13 cellular contexts compared by ENCODE assay signal in genomic region chr1:209527993-209528392, GRCh38. TPM values are rescaled to one million over a fixed set of nuclear protein-coding genes. Genes with fewer than 3 reads are reported as not detected.
DNase-seq lines count a peak whose midpoint lies in the region; ATAC-seq and TF ChIP-seq lines count a peak whose summit lies in the region.
"Had no signal": no experiment of that assay in that cellular context is flagged by ENCODE, and none has a peak within 500 bp of the region (broad histone marks: within the 10 kb centered on the region; RNA-seq: fewer than 3 reads in every experiment).

No MANE protein-coding gene starts in this region.

- no peak for ATAC-seq in stimulated activated memory B cell treated with anti-CD40 and anti-IgM and Interleukin-4, amounts not matched to agents 10 μg/mL and 1 μg/mL and 100 μg/mL, for 72 hours

- H3K9me3 ChIP-seq in mesodermal cell (ENCODE audit: control insufficient read depth, low read length), result no peaks in the 10 kb centered on the region
- H3K9me3 ChIP-seq: ascending aorta, SJSA1 had no signal

- no peaks in the 10 kb centered on the region for H3K9me3 Mint-ChIP-seq in stimulated activated memory B cell treated with anti-CD40 and anti-IgM and Interleukin-4, amounts not matched to agents 10 μg/mL and 1 μg/mL and 100 μg/mL, for 72 hours
- H3K9me3 Mint-ChIP-seq: activated B cell treated with CpG ODN at 0.5 μM for 24 hours; activated T-cell treated with anti-CD3 and anti-CD28 coated beads, Interleukin-2, amount 50 U/mL, for 24 hours had no signal

- peaks cover 13% of the 10 kb centered on the region for H3K4me1 ChIP-seq in mesodermal cell (ENCODE audit: control insufficient read depth, insufficient read depth, low read length, poor library complexity, severe bottlenecking)
- H3K4me1 ChIP-seq: ascending aorta, SJSA1 had no signal

- no peak for TF ChIP-seq CTCF in choroid plexus epithelial cell (conservative IDR thresholded peaks at IDR 0.05; ENCODE audit: low read depth, low read length)

- H3K27ac ChIP-seq in mesodermal cell (ENCODE audit: low read depth, low read length, severe bottlenecking), result peak overlapping the region; percentile 25
- H3K27ac ChIP-seq: ascending aorta, SJSA1 had no signal

- H3K27ac Mint-ChIP-seq in stimulated activated memory B cell treated with anti-CD40 and anti-IgM and Interleukin-4, amounts not matched to agents 10 μg/mL and 1 μg/mL and 100 μg/mL, for 72 hours, result no peak overlapping the region
- H3K27ac Mint-ChIP-seq: activated B cell treated with CpG ODN at 0.5 μM for 24 hours; activated T-cell treated with anti-CD3 and anti-CD28 coated beads, Interleukin-2, amount 50 U/mL, for 24 hours had no signal

- H3K36me3 Mint-ChIP-seq in stimulated activated memory B cell treated with anti-CD40 and anti-IgM and Interleukin-4, amounts not matched to agents 10 μg/mL and 1 μg/mL and 100 μg/mL, for 72 hours, result no peaks in the 10 kb centered on the region

- no CpG with 5 or more reads among the region's 4 CpGs for WGBS in mesodermal cell (ENCODE audit: insufficient coverage in 2 of 2), 2 experiments

- no peaks in the 10 kb centered on the region for H3K4me1 Mint-ChIP-seq in stimulated activated memory B cell treated with anti-CD40 and anti-IgM and Interleukin-4, amounts not matched to agents 10 μg/mL and 1 μg/mL and 100 μg/mL, for 72 hours
- H3K4me1 Mint-ChIP-seq: activated B cell treated with CpG ODN at 0.5 μM for 24 hours had no signal

- H3K4me3 ChIP-seq in choroid plexus epithelial cell (ENCODE audit: low read depth, low read length) (no peak overlapping the region), mesodermal cell (ENCODE audit: extremely low read depth, insufficient read depth, low read length, poor library complexity, severe bottlenecking) (no peak overlapping the region)
- H3K4me3 ChIP-seq: ascending aorta, SJSA1 had no signal

- peak; percentile 88 for DNase-seq in COLO668 (lab: John Stamatoyannopoulos, UW; ENCODE audit: unreplicated experiment)
- DNase-seq in NCI-H1417 treated with DMSO at 0.1 percent for 48 hours (lab: John Stamatoyannopoulos, UW), result peak; percentile 25
- DNase-seq in choroid plexus epithelial cell (ENCODE audit: low read depth), result peak; percentile 28
- no peak for DNase-seq in dedifferentiated amniotic fluid mesenchymal stem cell (ENCODE audit: extremely low spot score)
- DNase-seq in stimulated activated naive CD4-positive, alpha-beta T cell (lab: John Stamatoyannopoulos, UW), result no peak
- DNase-seq in epidermal melanocyte (ENCODE audit: insufficient read length, low spot score), result no peak
- DNase-seq: activated B cell treated with CpG ODN at 0.5 μM for 24 hours; activated T-cell treated with anti-CD3 and anti-CD28 coated beads, Interleukin-2, amount 50 U/mL, for 24 hours; NCI-H774 had no signal

- peaks cover 16% of the 10 kb centered on the region for H3K27me3 Mint-ChIP-seq in stimulated activated memory B cell treated with anti-CD40 and anti-IgM and Interleukin-4, amounts not matched to agents 10 μg/mL and 1 μg/mL and 100 μg/mL, for 72 hours

- H3K4me3 Mint-ChIP-seq in stimulated activated memory B cell treated with anti-CD40 and anti-IgM and Interleukin-4, amounts not matched to agents 10 μg/mL and 1 μg/mL and 100 μg/mL, for 72 hours, result no peak overlapping the region
- H3K4me3 Mint-ChIP-seq: activated B cell treated with CpG ODN at 0.5 μM for 24 hours; activated T-cell treated with anti-CD3 and anti-CD28 coated beads, Interleukin-2, amount 50 U/mL, for 24 hours had no signal

- no peaks in the 10 kb centered on the region for H3K36me3 ChIP-seq in mesodermal cell (ENCODE audit: control insufficient read depth, insufficient read depth, low read length)
- H3K36me3 ChIP-seq: ascending aorta, SJSA1 had no signal

RNA-seq across cellular contexts. Expression of gene CAMK1G, which starts 55.5 kb away (rescaled TPM):
- 7.3 TPM for polyA plus RNA-seq in mesodermal cell (2013, experiment 1 of 2)
- 5.6 TPM for polyA plus RNA-seq in mesodermal cell (2013, experiment 2 of 2)

Comparison
In these comparisons a context has a peak if more than half of its experiments do, and no peak if none do; other contexts are left out.
1. DNase-seq: peak in COLO668 (single experiment), NCI-H1417 treated with DMSO at 0.1 percent for 48 hours (single experiment) and choroid plexus epithelial cell (single experiment); none in dedifferentiated amniotic fluid mesenchymal stem cell (single experiment), stimulated activated naive CD4-positive, alpha-beta T cell (0 of 6) and epidermal melanocyte (single experiment).